8 cellular contexts compared by ENCODE assay signal in genomic region chr12:52391618-52392002, GRCh38. TPM values are rescaled to one million over a fixed set of nuclear protein-coding genes. Genes with fewer than 3 reads are reported as not detected.
DNase-seq lines count a peak whose midpoint lies in the region; ATAC-seq, FAIRE-seq and TF ChIP-seq lines count a peak whose summit lies in the region.

No MANE protein-coding gene starts in this region.

- peak; percentile 27 for DNase-seq in ACHN
- peak; percentile 6 for DNase-seq in NCI-H1417 treated with DMSO at 0.1 percent for 48 hours (lab: John Stamatoyannopoulos, UW)
- DNase-seq in MCF 10A (ENCODE audit: unreplicated experiment) = peak; percentile 71
- peak; percentile 80 for DNase-seq in medulla oblongata (ENCODE audit: extremely low spot score)
- DNase-seq in HTR-8/SVneo (ENCODE audit: insufficient read length, low spot score) = no peak
- DNase-seq in activated naive CD4-positive, alpha-beta T cell treated with anti-CD3 and anti-CD28 coated beads, Interleukin-2, amount 50 U/mL, for 16 hours = no peak

- ATAC-seq in HG03095 (IDR thresholded peaks at IDR 0.05; ENCODE audit: unreplicated experiment) = no peak
- no peak for ATAC-seq in HG02642 (IDR thresholded peaks at IDR 0.05; ENCODE audit: poor library complexity, unreplicated experiment)

- H3K27me3 Mint-ChIP-seq in MCF 10A (ENCODE audit: insufficient read depth, unreplicated experiment) = no peaks in the 10 kb centered on the region

- H3K36me3 Mint-ChIP-seq in MCF 10A (ENCODE audit: insufficient read depth, unreplicated experiment) = no peaks in the 10 kb centered on the region

- FAIRE-seq in HTR-8/SVneo (lab: Jason Lieb, UNC) = no peak

- H3K27ac Mint-ChIP-seq in MCF 10A (ENCODE audit: low read depth, unreplicated experiment) = no peak overlapping the region

- POLR2A ChIA-PET in MCF 10A (lab: Yijun Ruan, JAX) = interaction anchor here (0.7 to 3.3 kb wide), 9 partner anchors 82 to 482 kb away, joined by 3 to 24 read pairs (median 3); partner anchors contain the start of genes KRT5, KRT6A and KRT6C

- H3K4me1 Mint-ChIP-seq in MCF 10A (ENCODE audit: insufficient read depth, unreplicated experiment) = peaks cover 31% of the 10 kb centered on the region

- no peak for TF ChIP-seq CTCF in MCF 10A (IDR thresholded peaks at IDR 0.05; ENCODE audit: unreplicated experiment)

- H3K9me3 Mint-ChIP-seq in MCF 10A (ENCODE audit: unreplicated experiment) = no peaks in the 10 kb centered on the region

- H3K4me3 Mint-ChIP-seq in MCF 10A (ENCODE audit: unreplicated experiment) = no peak overlapping the region

- BruUV-seq in MCF 10A (replicated peaks; lab: Mats Ljungman, UMichigan) = no TSS peak

- intact Hi-C loops in MCF 10A (cut with micrococcal nuclease) = loop anchor here (1.0 to 10.0 kb wide), 6 partner anchors 53 to 488 kb away; no protein-coding TSS in a partner anchor

- in situ Hi-C loops in ACHN (cut with HindIII; ENCODE audit: low pct_ligation_motif_present, low pct_unique_long_range_greater_than_20kb, low sequenced_read_pairs) = no loop called here

- CTCF ChIA-PET in MCF 10A (lab: Yijun Ruan, JAX) = interaction anchor here (0.6 to 11.5 kb wide), 31 partner anchors 9 to 591 kb away, joined by 3 to 112 read pairs (median 4); partner anchors contain the start of genes KRT5 and KRT6A

RNA-seq across cellular contexts. Expression of gene KRT84, which starts 6.2 kb away (rescaled TPM):
- not detected in 2 replicates for total RNA-seq in MCF 10A (2022)

RNA-seq across cellular contexts. Expression of gene KRT82, which starts 14.5 kb away (rescaled TPM):
- not detected in 2 replicates for total RNA-seq in MCF 10A (2022)

RNA-seq across cellular contexts. Expression of gene KRT85, which starts 24.3 kb away (rescaled TPM):
- 0.23 TPM in 1 of 2 replicates, not detected in the other for total RNA-seq in MCF 10A (2022)

RNA-seq across cellular contexts. Expression of gene KRT75, which starts 42.6 kb away (rescaled TPM):
- not detected in 2 replicates for total RNA-seq in MCF 10A (2022)

Comparison
In these comparisons a context has a peak if more than half of its experiments do, and no peak if none do; other contexts are left out.
1. DNase-seq: peak in ACHN (single experiment), NCI-H1417 treated with DMSO at 0.1 percent for 48 hours (single experiment), MCF 10A (single experiment) and medulla oblongata (single experiment); none in HTR-8/SVneo (single experiment) and activated naive CD4-positive, alpha-beta T cell treated with anti-CD3 and anti-CD28 coated beads, Interleukin-2, amount 50 U/mL, for 16 hours (single experiment).